ENCODE assay signal across 8 cellular contexts in the genomic region with DNA sequence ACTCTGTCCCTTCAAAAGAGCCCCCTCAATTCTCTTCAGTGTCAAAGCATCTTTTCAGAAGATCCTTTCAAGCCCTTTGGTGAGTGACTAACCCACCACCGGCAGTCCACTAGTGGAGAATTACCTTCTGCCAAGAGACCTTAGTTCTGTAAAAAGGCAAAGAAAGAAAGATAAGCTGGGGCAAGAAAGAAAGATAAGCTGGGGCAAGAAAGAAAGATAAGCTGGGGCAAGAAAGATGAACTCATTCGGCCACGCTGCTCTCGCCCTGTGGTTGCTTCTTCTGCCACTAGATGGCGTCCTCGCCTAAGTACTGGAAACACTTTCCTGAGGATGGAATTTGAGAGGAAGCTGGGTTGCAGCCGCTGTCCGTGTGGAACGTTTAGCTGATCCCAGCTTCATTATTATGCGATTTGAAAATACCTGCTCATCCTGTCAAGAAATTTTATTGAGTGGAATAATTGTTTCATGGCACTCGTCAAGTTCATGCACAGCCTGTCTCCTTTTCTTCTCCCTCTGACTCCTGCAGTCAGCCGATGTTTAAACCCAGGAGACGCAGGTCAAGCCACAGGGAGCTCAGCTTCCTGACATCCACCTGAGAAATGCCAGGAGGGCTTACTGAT. TPM values are rescaled to one million over a fixed set of nuclear protein-coding genes. Genes with fewer than 3 reads are reported as not detected.
DNase-seq lines count a peak whose midpoint lies in the region; ATAC-seq, FAIRE-seq and TF ChIP-seq lines count a peak whose summit lies in the region.

No MANE protein-coding gene starts in this region.

- H3K4me1 ChIP-seq in hepatocyte (ENCODE audit: insufficient read depth) = no peaks in the 10 kb centered on the region

- no peaks in the 10 kb centered on the region for H3K9me3 ChIP-seq in hepatocyte (ENCODE audit: low read depth)

- POLR2A ChIA-PET in HEK293T (lab: Yijun Ruan, JAX) = interaction anchor here (0.8 to 1.8 kb wide), 4 partner anchors 9 to 190 kb away, joined by 4 to 7 read pairs (median 4); a partner anchor contains a TSS

- no peaks in the 10 kb centered on the region for H3K36me3 ChIP-seq in hepatocyte (replicated peaks; ENCODE audit: insufficient read depth, low read depth)

- no peak overlapping the region for H3K4me3 ChIP-seq in astrocyte of the cerebellum (ENCODE audit: low read depth, low read length)
- no peak overlapping the region for H3K4me3 ChIP-seq in hepatocyte

- intact Hi-C loops in sciatic nerve (cut with DNase I) = loop anchor here (5.0 kb wide), 1 partner anchor 93 kb away; no protein-coding TSS in a partner anchor

- TF ChIP-seq CTCF in D721Med (IDR thresholded peaks at IDR 0.05; ENCODE audit: insufficient read depth, missing control alignments) (peak; percentile 97), astrocyte of the cerebellum (IDR thresholded peaks at IDR 0.05; ENCODE audit: low read depth, low read length, missing control alignments) (peak; percentile 86), hepatocyte (IDR thresholded peaks at IDR 0.05; ENCODE audit: poor library complexity) (peak; percentile 94)

- DNase-seq in D721Med (ENCODE audit: insufficient read length, low spot score) = peak; percentile 39
- DNase-seq in HEK293T (ENCODE audit: extremely low spot score) = peak; percentile 75
- DNase-seq in NCI-H187 (lab: John Stamatoyannopoulos, UW) = peak; percentile 46 to 73
- peak; percentile 83 for DNase-seq in T-helper 9 cell
- peak; percentile 68 for DNase-seq in astrocyte of the cerebellum (ENCODE audit: low read depth)
- DNase-seq in hepatocyte (ENCODE audit: low spot score) = peak; percentile 91
- peak; percentile 95 for DNase-seq in sciatic nerve (ENCODE audit: low spot score)

- no peaks in the 10 kb centered on the region for H3K79me2 ChIP-seq in hepatocyte

- FAIRE-seq in D721Med (lab: Jason Lieb, UNC) = peak; percentile 87

- H3K27me3 ChIP-seq in hepatocyte = no peaks in the 10 kb centered on the region

- in situ Hi-C loops in astrocyte of the cerebellum (cut with HindIII; ENCODE audit: low sequenced_read_pairs) = no loop called here

- peak; percentile 96 for ATAC-seq in sciatic nerve
- ATAC-seq in GM21717 (IDR thresholded peaks at IDR 0.05; ENCODE audit: unreplicated experiment) = no peak

- peak overlapping the region; percentile 74 for H3K4me2 ChIP-seq in hepatocyte

- CTCF ChIA-PET in HEK293T (lab: Yijun Ruan, JAX) = interaction anchor here (0.6 to 3.3 kb wide), 36 partner anchors 9 to 432 kb away, joined by 3 to 102 read pairs (median 4); a partner anchor contains a TSS

- no peaks in the 10 kb centered on the region for H4K20me1 ChIP-seq in hepatocyte (ENCODE audit: insufficient read depth, poor library complexity, severe bottlenecking)

- peak overlapping the region; percentile 61 for H2AFZ ChIP-seq in hepatocyte

- H3K9me2 ChIP-seq in hepatocyte (replicated peaks; ENCODE audit: insufficient read depth) = no peaks in the 10 kb centered on the region

- WGBS in hepatocyte (ENCODE audit: low lambda C conversion rate, missing lambda C conversion rate) = 3% methylated on average over 13 of the region's 13 CpGs

- H3K27ac ChIP-seq in hepatocyte = no peak overlapping the region

TF ChIP-seq in HEK293T, 16 proteins besides CTCF, POLR2A, EP300 and RAD21:
- no peak for TF ChIP-seq SUZ12 (IDR thresholded peaks at IDR 0.05)
- TF ChIP-seq LEF1 (IDR thresholded peaks at IDR 0.05; ENCODE audit: borderline replicate concordance) = no peak
- no peak for TF ChIP-seq NFRKB (IDR thresholded peaks at IDR 0.05)
- TF ChIP-seq ELF4 (IDR thresholded peaks at IDR 0.05) = no peak
- TF ChIP-seq BHLHE40 (IDR thresholded peaks at IDR 0.05; ENCODE audit: borderline replicate concordance) = no peak
- TF ChIP-seq HDGF (IDR thresholded peaks at IDR 0.05; ENCODE audit: borderline replicate concordance) = no peak
- TF ChIP-seq, protein P1, sequence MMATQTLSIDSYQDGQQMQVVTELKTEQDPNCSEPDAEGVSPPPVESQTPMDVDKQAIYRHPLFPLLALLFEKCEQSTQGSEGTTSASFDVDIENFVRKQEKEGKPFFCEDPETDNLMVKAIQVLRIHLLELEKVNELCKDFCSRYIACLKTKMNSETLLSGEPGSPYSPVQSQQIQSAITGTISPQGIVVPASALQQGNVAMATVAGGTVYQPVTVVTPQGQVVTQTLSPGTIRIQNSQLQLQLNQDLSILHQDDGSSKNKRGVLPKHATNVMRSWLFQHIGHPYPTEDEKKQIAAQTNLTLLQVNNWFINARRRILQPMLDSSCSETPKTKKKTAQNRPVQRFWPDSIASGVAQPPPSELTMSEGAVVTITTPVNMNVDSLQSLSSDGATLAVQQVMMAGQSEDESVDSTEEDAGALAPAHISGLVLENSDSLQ (IDR thresholded peaks at IDR 0.05) = no peak
- no peak for TF ChIP-seq FOXA1 (IDR thresholded peaks at IDR 0.05)
- TF ChIP-seq SP1 (IDR thresholded peaks at IDR 0.05) = no peak
- TF ChIP-seq CTBP1 (IDR thresholded peaks at IDR 0.05; ENCODE audit: borderline replicate concordance) = no peak
- TF ChIP-seq ARNT (IDR thresholded peaks at IDR 0.05) = no peak
- no peak for TF ChIP-seq L3MBTL2 (conservative IDR thresholded peaks at IDR 0.05)
- no peak for TF ChIP-seq FOXK2 (IDR thresholded peaks at IDR 0.05)

RNA-seq across cellular contexts. Expression of a gene that starts 17.3 kb away (rescaled TPM):
- total RNA-seq in hepatocyte (98.8 and 107 TPM in 2 replicates), sciatic nerve (117 TPM)
- 191 and 231 TPM in 2 replicates for polyA plus RNA-seq in hepatocyte

Comparison
In these comparisons a context has a peak if more than half of its experiments do, and no peak if none do; other contexts are left out.
1. DNase-seq: peak in every context shown above with its lines; median percentile 95 in sciatic nerve; 91 in hepatocyte; 83 in T-helper 9 cell; 75 in HEK293T; 68 in astrocyte of the cerebellum; 60 in NCI-H187; 39 in D721Med.